10 cellular contexts compared by ENCODE assay signal in genomic region chr4:76435689-76436176, GRCh38. TPM values are rescaled to one million over a fixed set of nuclear protein-coding genes. Genes with fewer than 3 reads are reported as not detected.
A peak's percentile ranks its signal among the peaks of the same experiment; 100 is the strongest.
DNase-seq lines count a peak whose midpoint lies in the region; ATAC-seq and TF ChIP-seq lines count a peak whose summit lies in the region.
"Had no signal": no experiment of that assay in that cellular context is flagged by ENCODE, and none has a peak within 500 bp of the region (broad histone marks: within the 10 kb centered on the region; RNA-seq: fewer than 3 reads in every experiment).

No MANE protein-coding gene starts in this region.

- H3K9me3 Mint-ChIP-seq in endothelial cell (ENCODE audit: unreplicated experiment): no peaks in the 10 kb centered on the region

- intact Hi-C loops in lower lobe of right lung (cut with DNase I): loop anchor here (10.0 kb wide), 1 partner anchor 69 kb away; no protein-coding TSS in a partner anchor
- intact Hi-C loops in tibial artery (cut with DNase I; ENCODE audit: low total_unique reads): loop anchor here (10.0 kb wide), 1 partner anchor 319 kb away; no protein-coding TSS in a partner anchor

- TF ChIP-seq CTCF in KMS-11 (conservative IDR thresholded peaks at IDR 0.05; ENCODE audit: low read depth, low read length) (no peak), endothelial cell (IDR thresholded peaks at IDR 0.05; ENCODE audit: unreplicated experiment) (no peak), lower lobe of right lung (IDR thresholded peaks at IDR 0.05) (no peak), tibial artery (IDR thresholded peaks at IDR 0.05) (no peak)

- no peaks in the 10 kb centered on the region for H3K27me3 Mint-ChIP-seq in endothelial cell (ENCODE audit: unreplicated experiment)

- H3K4me3 ChIP-seq in KMS-11 (IDR thresholded peaks at IDR 0.05; ENCODE audit: insufficient read depth, low read depth, low read length) (no peak overlapping the region), lower lobe of right lung (peak overlapping the region; percentile 30), tibial artery (peak overlapping the region; percentile 42 to 43)

- peak in 1 of 2 donors; percentile 46 for ATAC-seq in lower lobe of right lung

- DNase-seq in endothelial cell (ENCODE audit: low spot score) (no peak), lower lobe of right lung (no peak), tibial artery (no peak), NCI-H2171 (lab: John Stamatoyannopoulos, UW) (no peak), cerebellum (ENCODE audit: low spot score) (no peak)
- no peak for DNase-seq in activated naive CD4-positive, alpha-beta T cell (lab: John Stamatoyannopoulos, UW)
- no peak for DNase-seq in activated CD4-positive, CD25-positive, alpha-beta regulatory T cell (lab: John Stamatoyannopoulos, UW)
- DNase-seq: NCI-H1092 treated with DMSO at 0.1 percent for 48 hours had no signal

- H3K79me2 ChIP-seq in KMS-11 (ENCODE audit: insufficient read depth, low read depth): no peaks in the 10 kb centered on the region

- no peaks in the 10 kb centered on the region for H3K9me3 ChIP-seq in lower lobe of right lung
- no peaks in the 10 kb centered on the region for H3K9me3 ChIP-seq in tibial artery

- H3K27ac ChIP-seq in KMS-11 (peak overlapping the region; percentile 49), lower lobe of right lung (peak overlapping the region; percentile 2), tibial artery (peak overlapping the region; percentile 43 to 69)

- H3K4me1 ChIP-seq in KMS-11 (ENCODE audit: low read depth, poor library complexity, severe bottlenecking) (peaks cover 66% of the 10 kb centered on the region), lower lobe of right lung (no peaks in the 10 kb centered on the region), tibial artery (peaks cover 0 to 19% (median 1%) of the 10 kb centered on the region in 4 donors)

- peak overlapping the region; percentile 50 for H3K4me3 Mint-ChIP-seq in endothelial cell (ENCODE audit: unreplicated experiment)

- H3K36me3 Mint-ChIP-seq in endothelial cell (ENCODE audit: low read depth, unreplicated experiment): no peaks in the 10 kb centered on the region

- H3K9ac ChIP-seq in KMS-11: peak overlapping the region; percentile 28; the same call in 1 of the 2 replicates

- H3K36me3 ChIP-seq in KMS-11 (ENCODE audit: insufficient read depth): no peaks in the 10 kb centered on the region
- no peaks in the 10 kb centered on the region for H3K36me3 ChIP-seq in lower lobe of right lung
- H3K36me3 ChIP-seq in tibial artery: no peaks in the 10 kb centered on the region

- peak overlapping the region; percentile 64 for H3K4me2 ChIP-seq in KMS-11

- H3K27ac Mint-ChIP-seq in endothelial cell (ENCODE audit: unreplicated experiment): no peak overlapping the region

- peaks cover 11% of the 10 kb centered on the region for H3K4me1 Mint-ChIP-seq in endothelial cell (ENCODE audit: unreplicated experiment)

- H3K27me3 ChIP-seq in KMS-11 (ENCODE audit: insufficient read depth, low read depth): no peaks in the 10 kb centered on the region
- no peaks in the 10 kb centered on the region for H3K27me3 ChIP-seq in lower lobe of right lung (ENCODE audit: low read depth)
- H3K27me3 ChIP-seq in tibial artery: no peaks in the 10 kb centered on the region

- no peaks in the 10 kb centered on the region for H4K20me1 ChIP-seq in KMS-11 (ENCODE audit: insufficient read depth)

- peak overlapping the region; percentile 51 for H2AFZ ChIP-seq in KMS-11 (ENCODE audit: low read depth)

RNA-seq across cellular contexts. Expression of gene SHROOM3, which starts 0.7 kb away (rescaled TPM):
- total RNA-seq in endothelial cell (ENCODE audit: unreplicated experiment) (7.9 TPM), lower lobe of right lung (62.0 TPM), cerebellum (55.4 TPM)

RNA-seq across cellular contexts. Expression of gene CCDC158, which starts 14.8 kb away (rescaled TPM):
- total RNA-seq in endothelial cell (ENCODE audit: unreplicated experiment) (not detected), lower lobe of right lung (0.74 TPM), cerebellum (4.3 TPM)
- total RNA-seq: dermis microvascular lymphatic vessel endothelial cell had no signal

Comparison
In these comparisons a context has a peak if more than half of its experiments do, and no peak if none do; other contexts are left out.
1. H3K27ac ChIP-seq: peak in every context shown above with its lines; median percentile 56 in tibial artery; 49 in KMS-11; 2 in lower lobe of right lung.